In genomic region chr10:44042075-44042770, GRCh38 we compare ENCODE assay signal across 1 cellular context.
TF ChIP-seq lines count a peak whose summit lies in the region.

No MANE protein-coding gene starts in this region.

TF ChIP-seq in GM23338, 12 proteins besides CTCF, POLR2A, EP300 and RAD21 (continued from another document):
- TF ChIP-seq ZNF462 (CRISPR knock-in tag; IDR thresholded peaks at IDR 0.05) (no peak), ZNF331 (CRISPR knock-in tag; IDR thresholded peaks at IDR 0.05; ENCODE audit: low read depth) (no peak), POLR2AphosphoS5 (IDR thresholded peaks at IDR 0.05; ENCODE audit: low read depth) (no peak)
